13 cellular contexts compared by ENCODE assay signal in the genomic region with DNA sequence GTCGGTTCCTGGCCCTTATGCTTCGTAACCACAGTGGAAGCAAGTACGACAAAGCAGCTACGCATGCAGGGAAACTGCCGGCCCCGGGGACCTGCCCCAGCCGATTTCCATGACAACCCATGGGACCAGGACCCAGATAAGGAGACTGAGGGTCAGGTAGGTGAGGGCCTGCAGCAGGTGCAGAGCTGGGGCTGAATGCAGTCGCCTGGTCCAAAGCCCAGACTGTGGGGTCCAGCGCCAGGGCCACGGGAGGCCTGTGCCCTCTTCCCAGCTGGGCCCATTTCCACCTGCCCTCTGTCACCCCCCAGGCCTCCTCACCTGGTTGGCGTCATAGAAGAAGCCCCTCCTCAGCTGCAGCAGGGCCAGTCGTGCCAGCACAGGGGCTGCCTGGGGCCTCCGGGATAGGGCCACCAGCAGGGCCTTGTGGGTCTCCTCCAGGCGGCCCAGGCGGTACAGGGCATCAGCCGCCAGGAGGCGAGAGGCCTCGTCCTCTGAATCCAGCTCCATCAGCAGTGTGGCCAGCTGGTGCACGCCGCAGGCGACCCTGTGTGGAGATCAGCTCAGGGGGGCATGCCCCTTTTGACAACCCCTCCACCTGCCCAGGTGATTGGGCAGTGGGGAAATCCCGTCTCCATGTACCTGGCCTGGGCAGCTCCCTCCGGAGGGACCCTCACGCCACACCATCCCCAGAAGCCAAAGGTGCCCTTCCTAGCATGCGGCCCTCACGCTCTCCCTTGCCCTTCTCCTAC. TPM values are rescaled to one million over a fixed set of nuclear protein-coding genes. Genes with fewer than 3 reads are reported as not detected.
DNase-seq lines count a peak whose midpoint lies in the region; ATAC-seq and TF ChIP-seq lines count a peak whose summit lies in the region.
"Had no signal": no experiment of that assay in that cellular context is flagged by ENCODE, and none has a peak within 500 bp of the region (broad histone marks: within the 10 kb centered on the region; RNA-seq: fewer than 3 reads in every experiment).

No MANE protein-coding gene starts in this region.

- WGBS in right cardiac atrium: 76% methylated on average over 26 of the region's 26 CpGs
- 72 to 79% methylated on average over 26 of the region's 26 CpGs for WGBS in heart right ventricle, 2 donors
- WGBS in esophagus squamous epithelium, 2 donors: 72% methylated on average over 12 of the region's 26 CpGs; no CpG with 5 or more reads in 1 of the 2 donors

- intact Hi-C loops in right cardiac atrium (cut with DNase I) (loop anchor here in 1 of 4 donors (5.0 kb wide), 1 partner anchor 370 kb away; no protein-coding TSS in a partner anchor), heart right ventricle (cut with DNase I) (loop anchor here in 7 of 10 donors (2.0 to 5.0 kb wide), 4 partner anchors 370 to 375 kb away; a partner anchor contains a TSS), esophagus squamous epithelium (cut with DNase I) (no loop called here)
- intact Hi-C loops in activated T-helper 2 cell treated with anti-CD3 and anti-CD28 coated beads, Interferon-gamma antibody, Interleukin-2, Interleukin-4, amounts not matched to agents 10 μg/mL and 5 μg/mL and 100 μg/mL, durations not matched to agents 14 hours and 24 hours and 36 hours (cut with micrococcal nuclease): loop anchor here (2.0 kb wide), 1 partner anchor 373 kb away; no protein-coding TSS in a partner anchor

- H3K4me1 ChIP-seq in right cardiac atrium (ENCODE audit: control insufficient read depth, insufficient read depth, low read length): no peaks in the 10 kb centered on the region
- peaks cover 0 to 6% (median 0%) of the 10 kb centered on the region in 9 donors for H3K4me1 ChIP-seq in heart right ventricle
- peaks cover 0 to 12% (median 0%) of the 10 kb centered on the region in 3 donors for H3K4me1 ChIP-seq in esophagus squamous epithelium
- H3K4me1 ChIP-seq: breast epithelium had no signal

- DNase-seq in right cardiac atrium (peak; percentile 8 to 49 (median 28)), heart right ventricle (no peak), T-helper 17 cell (peak in 1 of 3 donors; percentile 6), esophagus squamous epithelium (lab: John Stamatoyannopoulos, UW) (no peak), KG1 (lab: John Stamatoyannopoulos, UW) (no peak)
- DNase-seq in natural killer cell treated with Interleukin-12 subunit alpha and Interleukin-12 subunit beta and Interleukin-15 and Interleukin-18, amount 100 ng/mL, for 72 hours (ENCODE audit: low spot score): peak; percentile 28
- no peak for DNase-seq in activated T-helper 2 cell treated with anti-CD3 and anti-CD28 coated beads, Interferon-gamma antibody, Interleukin-2, Interleukin-4, amounts not matched to agents 10 μg/mL and 5 μg/mL and 100 μg/mL, durations not matched to agents 14 hours and 24 hours and 36 hours (ENCODE audit: low spot score)
- DNase-seq: DMS153, NCI-H524 treated with DMSO at 0.1 percent for 48 hours, occipital lobe had no signal

- TF ChIP-seq POLR2A in esophagus squamous epithelium (IDR thresholded peaks at IDR 0.05): no peak

- H3K36me3 ChIP-seq in heart right ventricle (no peaks in the 10 kb centered on the region), esophagus squamous epithelium (no peaks in the 10 kb centered on the region)
- H3K36me3 ChIP-seq: BLaER1 treated with 17β-estradiol and CSF1 and Interleukin-3, amounts not matched to agents 10 nM and 100 nM; breast epithelium had no signal

- ATAC-seq in right cardiac atrium (no peak), heart right ventricle (no peak), T-helper 17 cell (no peak)
- no peak for ATAC-seq in natural killer cell treated with Interleukin-12 subunit alpha and Interleukin-12 subunit beta and Interleukin-15 and Interleukin-18, amount 100 ng/mL, for 72 hours

- no peak overlapping the region for H3K27ac Mint-ChIP-seq in T-helper 17 cell
- H3K27ac Mint-ChIP-seq in natural killer cell treated with Interleukin-12 subunit alpha and Interleukin-12 subunit beta and Interleukin-15 and Interleukin-18, amount 100 ng/mL, for 72 hours: no peak overlapping the region
- no peak overlapping the region for H3K27ac Mint-ChIP-seq in activated T-helper 2 cell treated with anti-CD3 and anti-CD28 coated beads, Interferon-gamma antibody, Interleukin-2, Interleukin-4, amounts not matched to agents 10 μg/mL and 5 μg/mL and 100 μg/mL, durations not matched to agents 14 hours and 24 hours and 36 hours
- H3K27ac Mint-ChIP-seq: dendritic cell treated with granulocyte-macrophage colony-stimulating factor and Interleukin-4, amounts not matched to agents 40 ng/mL and 50 ng/mL, for 4 days had no signal

- H3K9me3 ChIP-seq in right cardiac atrium (ENCODE audit: control insufficient read depth, low read length): peaks cover 3% of the 10 kb centered on the region
- peaks cover 0 to 20% (median 7%) of the 10 kb centered on the region in 11 donors for H3K9me3 ChIP-seq in heart right ventricle
- H3K9me3 ChIP-seq in T-helper 17 cell (ENCODE audit: control insufficient read depth, low read length, poor library complexity, severe bottlenecking): no peaks in the 10 kb centered on the region
- peaks cover 0 to 8% (median 4%) of the 10 kb centered on the region in 3 donors for H3K9me3 ChIP-seq in esophagus squamous epithelium

- H3K27me3 ChIP-seq in right cardiac atrium (ENCODE audit: control insufficient read depth, insufficient read depth) (peaks cover 6% of the 10 kb centered on the region), heart right ventricle (peaks cover 0 to 70% (median 64%) of the 10 kb centered on the region in 7 donors), esophagus squamous epithelium (peaks cover 0 to 89% (median 4%) of the 10 kb centered on the region in 4 donors)
- H3K27me3 ChIP-seq: BLaER1 treated with 17β-estradiol and CSF1 and Interleukin-3, amounts not matched to agents 10 nM and 100 nM had no signal

- H3K36me3 Mint-ChIP-seq in T-helper 17 cell (ENCODE audit: low read depth): peaks cover 4% of the 10 kb centered on the region
- peaks cover 15% of the 10 kb centered on the region for H3K36me3 Mint-ChIP-seq in natural killer cell treated with Interleukin-12 subunit alpha and Interleukin-12 subunit beta and Interleukin-15 and Interleukin-18, amount 100 ng/mL, for 72 hours
- H3K36me3 Mint-ChIP-seq in activated T-helper 2 cell treated with anti-CD3 and anti-CD28 coated beads, Interferon-gamma antibody, Interleukin-2, Interleukin-4, amounts not matched to agents 10 μg/mL and 5 μg/mL and 100 μg/mL, durations not matched to agents 14 hours and 24 hours and 36 hours (ENCODE audit: low read depth): no peaks in the 10 kb centered on the region

- TF ChIP-seq CTCF in heart right ventricle (IDR thresholded peaks at IDR 0.05) (no peak), esophagus squamous epithelium (IDR thresholded peaks at IDR 0.05) (no peak)

- H3K9me3 Mint-ChIP-seq in natural killer cell treated with Interleukin-12 subunit alpha and Interleukin-12 subunit beta and Interleukin-15 and Interleukin-18, amount 100 ng/mL, for 72 hours: peaks cover 4% of the 10 kb centered on the region
- peaks cover 6% of the 10 kb centered on the region for H3K9me3 Mint-ChIP-seq in activated T-helper 2 cell treated with anti-CD3 and anti-CD28 coated beads, Interferon-gamma antibody, Interleukin-2, Interleukin-4, amounts not matched to agents 10 μg/mL and 5 μg/mL and 100 μg/mL, durations not matched to agents 14 hours and 24 hours and 36 hours

- H3K4me1 Mint-ChIP-seq in T-helper 17 cell: peaks cover 2% of the 10 kb centered on the region
- peaks cover 4 to 6% of the 10 kb centered on the region in 2 donors for H3K4me1 Mint-ChIP-seq in natural killer cell treated with Interleukin-12 subunit alpha and Interleukin-12 subunit beta and Interleukin-15 and Interleukin-18, amount 100 ng/mL, for 72 hours (ENCODE audit: low read depth in 2 of 2)
- H3K4me1 Mint-ChIP-seq in activated T-helper 2 cell treated with anti-CD3 and anti-CD28 coated beads, Interferon-gamma antibody, Interleukin-2, Interleukin-4, amounts not matched to agents 10 μg/mL and 5 μg/mL and 100 μg/mL, durations not matched to agents 14 hours and 24 hours and 36 hours (ENCODE audit: low read depth): no peaks in the 10 kb centered on the region

- peak overlapping the region; percentile 32 for H3K4me3 Mint-ChIP-seq in T-helper 17 cell
- no peak overlapping the region for H3K4me3 Mint-ChIP-seq in natural killer cell treated with Interleukin-12 subunit alpha and Interleukin-12 subunit beta and Interleukin-15 and Interleukin-18, amount 100 ng/mL, for 72 hours
- H3K4me3 Mint-ChIP-seq in activated T-helper 2 cell treated with anti-CD3 and anti-CD28 coated beads, Interferon-gamma antibody, Interleukin-2, Interleukin-4, amounts not matched to agents 10 μg/mL and 5 μg/mL and 100 μg/mL, durations not matched to agents 14 hours and 24 hours and 36 hours (ENCODE audit: low read depth): no peak overlapping the region
- H3K4me3 Mint-ChIP-seq: dendritic cell treated with granulocyte-macrophage colony-stimulating factor and Interleukin-4, amounts not matched to agents 40 ng/mL and 50 ng/mL, for 4 days had no signal

- H3K27me3 Mint-ChIP-seq in T-helper 17 cell: peaks cover 21% of the 10 kb centered on the region
- peaks cover 12 to 23% of the 10 kb centered on the region in 2 donors for H3K27me3 Mint-ChIP-seq in natural killer cell treated with Interleukin-12 subunit alpha and Interleukin-12 subunit beta and Interleukin-15 and Interleukin-18, amount 100 ng/mL, for 72 hours
- H3K27me3 Mint-ChIP-seq in activated T-helper 2 cell treated with anti-CD3 and anti-CD28 coated beads, Interferon-gamma antibody, Interleukin-2, Interleukin-4, amounts not matched to agents 10 μg/mL and 5 μg/mL and 100 μg/mL, durations not matched to agents 14 hours and 24 hours and 36 hours (ENCODE audit: low read depth): peaks cover 17% of the 10 kb centered on the region

- H3K4me3 ChIP-seq in right cardiac atrium (ENCODE audit: low read length) (no peak overlapping the region), heart right ventricle (no peak overlapping the region), esophagus squamous epithelium (no peak overlapping the region)
- H3K4me3 ChIP-seq: BLaER1 treated with 17β-estradiol and CSF1 and Interleukin-3, amounts not matched to agents 10 nM and 100 nM; breast epithelium had no signal

- H3K27ac ChIP-seq in right cardiac atrium (ENCODE audit: low read length) (no peak overlapping the region), heart right ventricle (no peak overlapping the region), esophagus squamous epithelium (no peak overlapping the region)
- H3K27ac ChIP-seq: breast epithelium had no signal

RNA-seq across cellular contexts. Expression of a gene that starts 14.2 kb away (rescaled TPM):
- 1 to 10 TPM in 2 of 4 donors, under 1 TPM in 2; 0.53 to 1.5 (median 0.94) TPM for total RNA-seq in right cardiac atrium
- polyA plus RNA-seq in right cardiac atrium: 0.27 TPM
- under 1 TPM; 0.32 to 0.74 (median 0.42) TPM for total RNA-seq in heart right ventricle
- under 1 TPM; 0.03 to 0.73 TPM for polyA plus RNA-seq in heart right ventricle
- total RNA-seq in T-helper 17 cell: 1 to 10 TPM in 1 of 2 donors, under 1 TPM in 1; 0.94 to 1.1 TPM
- under 1 TPM; 0.40 to 0.56 TPM for total RNA-seq in natural killer cell treated with Interleukin-12 subunit alpha and Interleukin-12 subunit beta and Interleukin-15 and Interleukin-18, amount 100 ng/mL, for 72 hours
- under 1 TPM in 3 of 4 donors, not detected in 1; 0.04 to 0.19 (median 0.15) TPM for total RNA-seq in esophagus squamous epithelium
- 0.94 and 1.1 TPM in 2 replicates for total RNA-seq in activated T-helper 2 cell treated with anti-CD3 and anti-CD28 coated beads, Interferon-gamma antibody, Interleukin-2, Interleukin-4, amounts not matched to agents 10 μg/mL and 5 μg/mL and 100 μg/mL, durations not matched to agents 14 hours and 24 hours and 36 hours

Comparison
In these comparisons a context has a peak if more than half of its experiments do, and no peak if none do; other contexts are left out.
1. DNase-seq: peak in right cardiac atrium (3 of 3) and natural killer cell treated with Interleukin-12 subunit alpha and Interleukin-12 subunit beta and Interleukin-15 and Interleukin-18, amount 100 ng/mL, for 72 hours (single experiment); none in heart right ventricle (0 of 2), esophagus squamous epithelium (single experiment), activated T-helper 2 cell treated with anti-CD3 and anti-CD28 coated beads, Interferon-gamma antibody, Interleukin-2, Interleukin-4, amounts not matched to agents 10 μg/mL and 5 μg/mL and 100 μg/mL, durations not matched to agents 14 hours and 24 hours and 36 hours (single experiment) and KG1 (single experiment).